ENCODE assay signal across 16 cellular contexts in the genomic region with DNA sequence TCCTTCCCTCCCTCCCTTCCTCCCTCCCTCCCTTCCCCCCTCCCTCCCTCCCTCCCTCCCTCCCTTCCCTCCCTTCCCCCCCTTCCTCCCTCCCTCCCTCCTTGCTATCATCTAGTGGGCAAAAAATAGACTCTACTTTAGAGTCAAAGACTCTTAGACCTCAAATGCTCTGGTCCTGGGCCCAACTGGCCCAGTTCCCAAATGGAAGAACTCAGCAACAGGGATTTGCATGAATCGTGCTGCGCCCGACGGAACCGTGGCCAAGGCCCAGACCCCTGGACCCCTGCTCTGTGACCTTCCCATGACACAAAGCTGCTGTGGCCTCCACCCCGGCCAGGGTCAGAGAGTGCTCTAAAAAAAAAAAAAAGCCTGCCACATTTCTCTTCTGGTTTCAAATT.
"Had no signal": no experiment of that assay in that cellular context is flagged by ENCODE, and none has a peak within 500 bp of the region (broad histone marks: within the 10 kb centered on the region; RNA-seq: fewer than 3 reads in every experiment).

No MANE protein-coding gene starts in this region.

- H3K9me3 ChIP-seq: colonic mucosa, lower lobe of right lung, prostate gland, stomach, vagina had no signal

- H3K36me3 ChIP-seq: cardiac muscle cell, colonic mucosa, lower lobe of right lung, prostate gland, stomach, vagina had no signal

- H3K4me3 ChIP-seq: cardiac muscle cell, colonic mucosa, lower lobe of right lung, prostate gland, stomach, vagina had no signal

- H3K4me1 Mint-ChIP-seq: activated CD4-positive, alpha-beta memory T cell treated with anti-CD3 and anti-CD28 coated beads, Interleukin-2, amount 10 ng/mL, durations not matched to agents 7 days and 5 days; activated CD4-positive, alpha-beta T cell treated with anti-CD3 and anti-CD28 coated beads for 36 hours had no signal

- H3K4me1 ChIP-seq: colonic mucosa, prostate gland had no signal

- ATAC-seq: activated CD4-positive, alpha-beta T cell treated with anti-CD3 and anti-CD28 coated beads for 36 hours; lower lobe of right lung had no signal

- H3K27me3 ChIP-seq: vagina had no signal

- H3K27ac ChIP-seq: cardiac muscle cell, colonic mucosa, lower lobe of right lung, prostate gland, stomach, vagina had no signal

- H3K27ac Mint-ChIP-seq: activated CD4-positive, alpha-beta memory T cell treated with anti-CD3 and anti-CD28 coated beads, Interleukin-2, amount 10 ng/mL, durations not matched to agents 7 days and 5 days; activated CD4-positive, alpha-beta T cell treated with anti-CD3 and anti-CD28 coated beads for 36 hours had no signal

- H3K4me3 Mint-ChIP-seq: activated CD4-positive, alpha-beta memory T cell treated with anti-CD3 and anti-CD28 coated beads, Interleukin-2, amount 10 ng/mL, durations not matched to agents 7 days and 5 days; activated CD4-positive, alpha-beta T cell treated with anti-CD3 and anti-CD28 coated beads for 36 hours had no signal

- H3K9me3 Mint-ChIP-seq: activated CD4-positive, alpha-beta memory T cell treated with anti-CD3 and anti-CD28 coated beads, Interleukin-2, amount 10 ng/mL, durations not matched to agents 7 days and 5 days had no signal

- DNase-seq: activated CD4-positive, alpha-beta memory T cell treated with anti-CD3 and anti-CD28 coated beads, Interleukin-2, amount 10 ng/mL, durations not matched to agents 7 days and 5 days; activated CD4-positive, alpha-beta T cell treated with anti-CD3 and anti-CD28 coated beads for 36 hours; activated CD8-positive, alpha-beta memory T cell treated with anti-CD3 and anti-CD28 coated beads, Interleukin-2, amount 50 U/mL, for 48 hours; activated naive CD4-positive, alpha-beta T cell; colonic mucosa; effector CD8-positive, alpha-beta T cell; midbrain; nucleus accumbens; stimulated activated CD4-positive, alpha-beta T cell treated with anti-CD3 and anti-CD28 coated beads, Interleukin-15, amount 100 ng/mL, for 24 hours; stimulated activated CD4-positive, alpha-beta T cell treated with anti-CD3 and anti-CD28 coated beads, Interleukin-4, amount 100 ng/mL, for 4 hours; stomach; T1000 had no signal
